In the genomic region with DNA sequence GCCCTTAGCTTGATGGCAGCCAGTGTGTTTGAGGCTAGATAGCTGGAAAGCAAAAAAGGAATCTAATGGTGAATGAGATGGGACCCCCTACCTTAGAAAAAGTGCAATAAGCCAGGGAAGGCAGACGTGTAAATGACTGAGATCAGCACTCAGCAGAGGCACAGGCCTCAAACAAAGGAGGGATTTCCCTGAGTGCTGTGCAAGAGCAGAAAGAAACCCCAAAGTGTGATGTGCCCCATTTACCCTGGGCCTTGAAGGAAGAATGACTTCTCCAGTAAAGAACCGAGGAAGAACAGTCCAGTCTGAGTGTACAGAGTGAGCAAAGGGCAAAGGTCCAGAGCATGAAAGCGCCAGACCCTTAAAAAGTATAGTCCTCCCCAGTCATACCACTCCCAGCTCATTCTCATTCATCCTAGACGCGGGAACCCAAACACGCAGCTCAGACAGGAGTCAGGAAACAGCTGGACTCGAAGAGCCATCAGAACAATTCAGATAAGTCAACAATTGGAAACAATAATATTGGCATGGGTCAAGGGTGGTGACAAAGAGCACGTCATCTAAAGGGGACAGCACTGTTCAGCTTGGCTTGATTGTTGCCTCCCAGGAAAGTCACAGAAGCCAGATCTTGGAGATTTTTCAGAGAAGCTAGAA, we compare ENCODE assay signal across 23 cellular contexts.
"Had no signal": no experiment of that assay in that cellular context is flagged by ENCODE, and none has a peak within 500 bp of the region (broad histone marks: within the 10 kb centered on the region; RNA-seq: fewer than 3 reads in every experiment).

No MANE protein-coding gene starts in this region.

- H3K4me1 ChIP-seq: lower lobe of right lung, uterus had no signal

- H3K27ac Mint-ChIP-seq: activated CD4-positive, alpha-beta T cell treated with anti-CD3 and anti-CD28 coated beads for 36 hours; activated naive CD4-positive, alpha-beta T cell treated with anti-CD3 and anti-CD28 coated beads, Interleukin-2, amount 50 U/mL, for 72 hours; activated T-helper 1 cell treated with anti-CD3 and anti-CD28 coated beads, Interleukin-12 subunit alpha, Interleukin-12 subunit beta, Interleukin-2, Interleukin-4 antibody, amounts not matched to agents 30 ng/mL and 10 ng/mL and 1 ng/mL, durations not matched to agents 14 hours and 24 hours and 36 hours; mesothelial cell of epicardium; nephron; stimulated activated naive CD8-positive, alpha-beta T cell treated with anti-CD3 and anti-CD28 coated beads, Interleukin-15, amount 100 ng/mL, for 72 hours; WTC11 had no signal

- H3K27ac ChIP-seq: lower lobe of right lung, skin epidermis, suprapubic skin, transverse colon, uterus had no signal

- H3K4me1 Mint-ChIP-seq: mesothelial cell of epicardium; nephron; stimulated activated naive CD8-positive, alpha-beta T cell treated with anti-CD3 and anti-CD28 coated beads, Interleukin-15, amount 100 ng/mL, for 72 hours had no signal

- H3K36me3 ChIP-seq: lower lobe of right lung, suprapubic skin, transverse colon, uterus had no signal

- H3K9me3 ChIP-seq: lower lobe of right lung, suprapubic skin, transverse colon, uterus had no signal

- ATAC-seq: activated CD4-positive, alpha-beta T cell treated with anti-CD3 and anti-CD28 coated beads for 36 hours; activated naive CD4-positive, alpha-beta T cell treated with anti-CD3 and anti-CD28 coated beads, Interleukin-2, amount 50 U/mL, for 72 hours; lower lobe of right lung; stimulated activated naive CD8-positive, alpha-beta T cell treated with anti-CD3 and anti-CD28 coated beads, Interleukin-15, amount 100 ng/mL, for 72 hours; WTC11 had no signal

- H3K36me3 Mint-ChIP-seq: activated naive CD4-positive, alpha-beta T cell treated with anti-CD3 and anti-CD28 coated beads, Interleukin-2, amount 50 U/mL, for 72 hours; mesothelial cell of epicardium; WTC11 had no signal

- H3K27me3 Mint-ChIP-seq: stimulated activated naive CD8-positive, alpha-beta T cell treated with anti-CD3 and anti-CD28 coated beads, Interleukin-15, amount 100 ng/mL, for 72 hours had no signal

- DNase-seq: activated CD4-positive, alpha-beta T cell treated with anti-CD3 and anti-CD28 coated beads for 36 hours; activated CD4-positive, alpha-beta T cell treated with anti-CD3 and anti-CD28 coated beads, Interleukin-2, amount 50 U/mL, for 48 hours; activated gamma-delta T cell treated with Interleukin-2 at 50 U/mL for 16 hours; cerebellar nuclear complex; effector memory CD4-positive, alpha-beta T cell; hippocampal formation; islet precursor cell; lower lobe of right lung; occipital lobe; posterior cingulate gyrus; retina; stimulated activated CD4-positive, alpha-beta T cell treated with anti-CD3 and anti-CD28 coated beads, Interleukin-15, amount 100 ng/mL, for 24 hours; stimulated activated CD4-positive, alpha-beta T cell treated with anti-CD3 and anti-CD28 coated beads, Interleukin-2, amount 100 ng/mL, for 48 hours; stimulated activated naive CD8-positive, alpha-beta T cell treated with anti-CD3 and anti-CD28 coated beads, Interleukin-15, amount 100 ng/mL, for 72 hours; transverse colon; uterus had no signal

- H3K4me3 Mint-ChIP-seq: activated CD4-positive, alpha-beta T cell treated with anti-CD3 and anti-CD28 coated beads for 36 hours; activated T-helper 1 cell treated with anti-CD3 and anti-CD28 coated beads, Interleukin-12 subunit alpha, Interleukin-12 subunit beta, Interleukin-2, Interleukin-4 antibody, amounts not matched to agents 30 ng/mL and 10 ng/mL and 1 ng/mL, durations not matched to agents 14 hours and 24 hours and 36 hours; mesothelial cell of epicardium; nephron; stimulated activated naive CD8-positive, alpha-beta T cell treated with anti-CD3 and anti-CD28 coated beads, Interleukin-15, amount 100 ng/mL, for 72 hours; WTC11 had no signal

- H3K4me3 ChIP-seq: lower lobe of right lung, skin epidermis, suprapubic skin, transverse colon, uterus had no signal

- H3K27me3 ChIP-seq: suprapubic skin, transverse colon, uterus had no signal

- H3K9me3 Mint-ChIP-seq: activated naive CD4-positive, alpha-beta T cell treated with anti-CD3 and anti-CD28 coated beads, Interleukin-2, amount 50 U/mL, for 72 hours; activated T-helper 1 cell treated with anti-CD3 and anti-CD28 coated beads, Interleukin-12 subunit alpha, Interleukin-12 subunit beta, Interleukin-2, Interleukin-4 antibody, amounts not matched to agents 30 ng/mL and 10 ng/mL and 1 ng/mL, durations not matched to agents 14 hours and 24 hours and 36 hours; mesothelial cell of epicardium; nephron; stimulated activated naive CD8-positive, alpha-beta T cell treated with anti-CD3 and anti-CD28 coated beads, Interleukin-15, amount 100 ng/mL, for 72 hours; WTC11 had no signal
